13 cellular contexts compared by ENCODE assay signal in the genomic region with DNA sequence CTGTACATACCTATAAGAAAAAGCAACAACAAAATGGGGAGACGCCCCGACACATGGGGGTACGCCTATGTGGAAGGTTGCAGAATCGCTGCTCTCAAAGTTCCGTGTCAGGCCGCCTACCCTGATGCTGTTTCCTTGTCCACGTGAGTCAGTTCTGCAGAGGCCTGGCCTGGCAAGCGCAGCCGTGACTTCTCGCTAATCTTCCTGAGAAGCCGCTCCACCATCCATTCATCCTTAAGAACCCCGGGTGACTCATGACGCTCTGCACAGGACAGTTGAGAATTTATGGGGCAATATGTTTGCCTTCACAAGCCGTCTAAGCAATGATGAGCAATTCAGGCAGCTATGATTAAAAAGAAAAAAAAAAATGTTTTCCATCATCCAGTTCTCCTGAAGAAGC.
A peak's percentile ranks its signal among the peaks of the same experiment; 100 is the strongest.
DNase-seq lines count a peak whose midpoint lies in the region; ATAC-seq, FAIRE-seq and TF ChIP-seq lines count a peak whose summit lies in the region.
"Had no signal": no experiment of that assay in that cellular context is flagged by ENCODE, and none has a peak within 500 bp of the region (broad histone marks: within the 10 kb centered on the region; RNA-seq: fewer than 3 reads in every experiment).

No MANE protein-coding gene starts in this region.

- DNase-seq in left cardiac atrium (peak; percentile 18), heart left ventricle (no peak), foreskin keratinocyte (peak; percentile 99), urothelium cell line (ENCODE audit: low spot score) (peak; percentile 62), DMS 273 treated with DMSO at 0.1 percent for 48 hours (lab: John Stamatoyannopoulos, UW) (no peak), left lung (no peak)
- DNase-seq: NCI-H524 treated with DMSO at 0.1 percent for 48 hours, sigmoid colon, SW 1271 had no signal

- H3K4me3 ChIP-seq in heart left ventricle (no peak overlapping the region), left lung (no peak overlapping the region)
- H3K4me3 ChIP-seq: BLaER1, esophagus muscularis mucosa, sigmoid colon had no signal

- H3K9me3 ChIP-seq in heart left ventricle (peaks cover 0 to 7% (median 0%) of the 10 kb centered on the region in 12 donors), left lung (no peaks in the 10 kb centered on the region)
- H3K9me3 ChIP-seq: esophagus muscularis mucosa had no signal

- FAIRE-seq in urothelium cell line (lab: Jason Lieb, UNC): no peak

- peaks cover 0 to 9% (median 0%) of the 10 kb centered on the region in 9 donors for H3K27me3 ChIP-seq in heart left ventricle
- H3K27me3 ChIP-seq in foreskin keratinocyte: no peaks in the 10 kb centered on the region
- peaks cover 0 to 12% of the 10 kb centered on the region in 2 donors for H3K27me3 ChIP-seq in left lung
- H3K27me3 ChIP-seq: BLaER1 had no signal

- no peak for TF ChIP-seq POLR2A in heart left ventricle (IDR thresholded peaks at IDR 0.05)

- intact Hi-C loops in left cardiac atrium (cut with DNase I): no loop called here
- intact Hi-C loops in heart left ventricle (cut with DNase I): no loop called here
- intact Hi-C loops in left lung (cut with DNase I): no loop called here

- TF ChIP-seq CTCF in heart left ventricle (IDR thresholded peaks at IDR 0.05) (no peak), foreskin keratinocyte (conservative IDR thresholded peaks at IDR 0.05) (no peak), left lung (IDR thresholded peaks at IDR 0.05) (no peak)

- 90 to 95% (median 94%) methylated on average over 14 of the region's 14 CpGs for WGBS in heart left ventricle, 4 donors

- H3K36me3 ChIP-seq in heart left ventricle (no peaks in the 10 kb centered on the region), left lung (no peaks in the 10 kb centered on the region)
- H3K36me3 ChIP-seq: BLaER1, esophagus muscularis mucosa, sigmoid colon had no signal

- H3K27ac ChIP-seq in heart left ventricle (no peak overlapping the region), foreskin keratinocyte (peak overlapping the region; percentile 88), left lung (no peak overlapping the region)
- H3K27ac ChIP-seq: BLaER1, esophagus muscularis mucosa, sigmoid colon had no signal

- ATAC-seq in left cardiac atrium: peak in 1 of 2 donors; percentile 72
- no peak for ATAC-seq in heart left ventricle
- peak; percentile 93 for ATAC-seq in SK-N-SH treated with all-trans-retinoic acid at 6 μM for 48 hours
- ATAC-seq in foreskin keratinocyte: peak; percentile 77
- ATAC-seq in HG03108 (IDR thresholded peaks at IDR 0.05; ENCODE audit: unreplicated experiment): no peak
- ATAC-seq in left lung: no peak

- H3K4me1 ChIP-seq in heart left ventricle: no peaks in the 10 kb centered on the region
- H3K4me1 ChIP-seq in foreskin keratinocyte: peaks cover 40% of the 10 kb centered on the region
- H3K4me1 ChIP-seq in left lung: no peaks in the 10 kb centered on the region
- H3K4me1 ChIP-seq: esophagus muscularis mucosa, sigmoid colon had no signal

TF ChIP-seq in SK-N-SH treated with all-trans-retinoic acid at 6 μM for 48 hours, 23 proteins besides CTCF, POLR2A, EP300 and RAD21:
- 0 out of 2 replicates have a peak, but pooled peaks have one; percentile 60 for TF ChIP-seq RARB (CRISPR knock-in tag; IDR thresholded peaks at IDR 0.05)
- TF ChIP-seq TOX (CRISPR knock-in tag; IDR thresholded peaks at IDR 0.05; ENCODE audit: borderline replicate concordance): peak; percentile 85; the same call in 1 of the 2 replicates
- TF ChIP-seq OSR1 (CRISPR knock-in tag; IDR thresholded peaks at IDR 0.05): no peak
- peak; percentile 84; the same call in 1 of the 2 replicates for TF ChIP-seq ZNF8 (CRISPR knock-in tag; IDR thresholded peaks at IDR 0.05)
- TF ChIP-seq, protein P1, sequence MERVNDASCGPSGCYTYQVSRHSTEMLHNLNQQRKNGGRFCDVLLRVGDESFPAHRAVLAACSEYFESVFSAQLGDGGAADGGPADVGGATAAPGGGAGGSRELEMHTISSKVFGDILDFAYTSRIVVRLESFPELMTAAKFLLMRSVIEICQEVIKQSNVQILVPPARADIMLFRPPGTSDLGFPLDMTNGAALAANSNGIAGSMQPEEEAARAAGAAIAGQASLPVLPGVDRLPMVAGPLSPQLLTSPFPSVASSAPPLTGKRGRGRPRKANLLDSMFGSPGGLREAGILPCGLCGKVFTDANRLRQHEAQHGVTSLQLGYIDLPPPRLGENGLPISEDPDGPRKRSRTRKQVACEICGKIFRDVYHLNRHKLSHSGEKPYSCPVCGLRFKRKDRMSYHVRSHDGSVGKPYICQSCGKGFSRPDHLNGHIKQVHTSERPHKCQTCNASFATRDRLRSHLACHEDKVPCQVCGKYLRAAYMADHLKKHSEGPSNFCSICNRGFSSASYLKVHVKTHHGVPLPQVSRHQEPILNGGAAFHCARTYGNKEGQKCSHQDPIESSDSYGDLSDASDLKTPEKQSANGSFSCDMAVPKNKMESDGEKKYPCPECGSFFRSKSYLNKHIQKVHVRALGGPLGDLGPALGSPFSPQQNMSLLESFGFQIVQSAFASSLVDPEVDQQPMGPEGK (CRISPR knock-in tag; IDR thresholded peaks at IDR 0.05; ENCODE audit: borderline replicate concordance): no peak
- peak; percentile 72 for TF ChIP-seq ZC3H10 (CRISPR knock-in tag; IDR thresholded peaks at IDR 0.05)
- TF ChIP-seq ZFP3 (CRISPR knock-in tag; IDR thresholded peaks at IDR 0.05): no peak
- peak; percentile 69 for TF ChIP-seq ISL1 (CRISPR knock-in tag; IDR thresholded peaks at IDR 0.05)
- TF ChIP-seq, protein P2, sequence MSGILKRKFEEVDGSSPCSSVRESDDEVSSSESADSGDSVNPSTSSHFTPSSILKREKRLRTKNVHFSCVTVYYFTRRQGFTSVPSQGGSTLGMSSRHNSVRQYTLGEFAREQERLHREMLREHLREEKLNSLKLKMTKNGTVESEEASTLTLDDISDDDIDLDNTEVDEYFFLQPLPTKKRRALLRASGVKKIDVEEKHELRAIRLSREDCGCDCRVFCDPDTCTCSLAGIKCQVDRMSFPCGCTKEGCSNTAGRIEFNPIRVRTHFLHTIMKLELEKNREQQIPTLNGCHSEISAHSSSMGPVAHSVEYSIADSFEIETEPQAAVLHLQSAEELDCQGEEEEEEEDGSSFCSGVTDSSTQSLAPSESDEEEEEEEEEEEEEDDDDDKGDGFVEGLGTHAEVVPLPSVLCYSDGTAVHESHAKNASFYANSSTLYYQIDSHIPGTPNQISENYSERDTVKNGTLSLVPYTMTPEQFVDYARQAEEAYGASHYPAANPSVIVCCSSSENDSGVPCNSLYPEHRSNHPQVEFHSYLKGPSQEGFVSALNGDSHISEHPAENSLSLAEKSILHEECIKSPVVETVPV (CRISPR knock-in tag; IDR thresholded peaks at IDR 0.05): no peak
- no peak for TF ChIP-seq SNAI2 (CRISPR knock-in tag; IDR thresholded peaks at IDR 0.05)

Comparison
In these comparisons a context has a peak if more than half of its experiments do, and no peak if none do; other contexts are left out.
1. DNase-seq: peak in left cardiac atrium (single experiment), foreskin keratinocyte (2 of 2) and urothelium cell line (single experiment); none in heart left ventricle (0 of 5), DMS 273 treated with DMSO at 0.1 percent for 48 hours (single experiment) and left lung (0 of 2).
2. ATAC-seq: peak in SK-N-SH treated with all-trans-retinoic acid at 6 μM for 48 hours (single experiment) and foreskin keratinocyte (single experiment); none in heart left ventricle (0 of 4), HG03108 (single experiment) and left lung (single experiment).